8 cellular contexts compared by ENCODE assay signal in the genomic region with DNA sequence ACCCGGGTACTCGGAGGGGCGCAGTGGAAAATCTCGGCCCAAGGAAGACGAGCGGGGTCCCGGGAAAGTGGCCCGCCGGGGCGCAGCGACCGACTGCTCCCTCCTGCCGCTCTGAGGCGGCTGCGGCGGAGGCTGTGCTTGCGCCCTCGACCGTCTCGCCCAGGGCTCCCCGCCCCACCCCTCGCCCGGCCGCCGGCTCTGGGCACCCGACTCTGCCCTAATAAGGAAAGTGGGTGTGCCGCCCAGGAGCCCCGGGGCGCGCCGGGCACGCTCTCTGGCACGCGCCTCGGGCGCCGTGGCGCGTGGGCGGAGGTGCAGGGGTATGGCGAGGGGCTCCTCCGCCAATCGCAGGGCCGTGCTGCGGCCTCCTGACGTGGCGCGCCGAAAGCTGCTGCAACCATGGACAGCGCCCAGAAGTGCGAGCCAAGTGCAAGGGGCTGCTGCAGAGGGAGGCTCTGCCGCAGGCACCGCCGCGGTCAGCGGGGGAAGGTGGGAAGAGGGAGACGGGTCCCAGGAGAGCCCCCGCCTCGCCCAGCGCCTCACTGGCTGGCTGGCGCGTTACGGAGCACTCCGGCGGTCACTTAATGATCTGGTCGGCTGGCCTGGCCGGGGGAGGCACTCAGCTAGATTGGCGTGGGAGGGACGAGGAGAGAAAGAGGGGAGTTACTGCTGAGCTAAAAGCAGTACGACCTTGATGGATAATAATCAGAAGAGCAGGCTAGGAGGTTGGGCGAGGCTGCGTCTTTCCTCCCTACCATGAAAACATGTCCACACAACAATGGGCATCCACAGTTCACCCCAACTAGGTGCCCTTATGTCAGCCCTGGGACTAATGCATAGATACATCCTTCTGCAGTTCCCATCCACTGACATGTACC. TPM values are rescaled to one million over a fixed set of nuclear protein-coding genes. Genes with fewer than 3 reads are reported as not detected.
DNase-seq lines count a peak whose midpoint lies in the region; FAIRE-seq and TF ChIP-seq lines count a peak whose summit lies in the region.

A gene with protein sequence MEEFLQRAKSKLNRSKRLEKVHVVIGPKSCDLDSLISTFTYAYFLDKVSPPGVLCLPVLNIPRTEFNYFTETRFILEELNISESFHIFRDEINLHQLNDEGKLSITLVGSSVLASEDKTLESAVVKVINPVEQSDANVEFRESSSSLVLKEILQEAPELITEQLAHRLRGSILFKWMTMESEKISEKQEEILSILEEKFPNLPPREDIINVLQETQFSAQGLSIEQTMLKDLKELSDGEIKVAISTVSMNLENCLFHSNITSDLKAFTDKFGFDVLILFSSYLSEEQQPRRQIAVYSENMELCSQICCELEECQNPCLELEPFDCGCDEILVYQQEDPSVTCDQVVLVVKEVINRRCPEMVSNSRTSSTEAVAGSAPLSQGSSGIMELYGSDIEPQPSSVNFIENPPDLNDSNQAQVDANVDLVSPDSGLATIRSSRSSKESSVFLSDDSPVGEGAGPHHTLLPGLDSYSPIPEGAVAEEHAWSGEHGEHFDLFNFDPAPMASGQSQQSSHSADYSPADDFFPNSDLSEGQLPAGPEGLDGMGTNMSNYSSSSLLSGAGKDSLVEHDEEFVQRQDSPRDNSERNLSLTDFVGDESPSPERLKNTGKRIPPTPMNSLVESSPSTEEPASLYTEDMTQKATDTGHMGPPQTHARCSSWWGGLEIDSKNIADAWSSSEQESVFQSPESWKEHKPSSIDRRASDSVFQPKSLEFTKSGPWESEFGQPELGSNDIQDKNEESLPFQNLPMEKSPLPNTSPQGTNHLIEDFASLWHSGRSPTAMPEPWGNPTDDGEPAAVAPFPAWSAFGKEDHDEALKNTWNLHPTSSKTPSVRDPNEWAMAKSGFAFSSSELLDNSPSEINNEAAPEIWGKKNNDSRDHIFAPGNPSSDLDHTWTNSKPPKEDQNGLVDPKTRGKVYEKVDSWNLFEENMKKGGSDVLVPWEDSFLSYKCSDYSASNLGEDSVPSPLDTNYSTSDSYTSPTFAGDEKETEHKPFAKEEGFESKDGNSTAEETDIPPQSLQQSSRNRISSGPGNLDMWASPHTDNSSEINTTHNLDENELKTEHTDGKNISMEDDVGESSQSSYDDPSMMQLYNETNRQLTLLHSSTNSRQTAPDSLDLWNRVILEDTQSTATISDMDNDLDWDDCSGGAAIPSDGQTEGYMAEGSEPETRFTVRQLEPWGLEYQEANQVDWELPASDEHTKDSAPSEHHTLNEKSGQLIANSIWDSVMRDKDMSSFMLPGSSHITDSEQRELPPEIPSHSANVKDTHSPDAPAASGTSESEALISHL (N-terminal part only) (minus strand): TSS at position 131 of the 878 bp plus-strand sequence. CDS start 151 bp downstream, outside the sequence.

- no peak within 1 kb of the TSS for H3K9ac ChIP-seq in endothelial cell of umbilical vein (replicated peaks; ENCODE audit: extremely low read depth, insufficient read depth, low read length)

- POLR2A ChIA-PET in GM10248 (lab: Yijun Ruan, JAX) = no interaction called here
- POLR2A ChIA-PET in endothelial cell of umbilical vein (lab: Charles Lee) = no interaction called here

- no peaks in the 10 kb centered on the region for H4K20me1 ChIP-seq in endothelial cell of umbilical vein (replicated peaks; ENCODE audit: control insufficient read depth, extremely low read depth, insufficient read depth, low read length)

- intact Hi-C loops in endothelial cell of umbilical vein (cut with micrococcal nuclease) = no loop called here

- H3K36me3 ChIP-seq in SJSA1 = no peaks in the 10 kb centered on the region
- no peaks in the 10 kb centered on the region for H3K36me3 ChIP-seq in endothelial cell of umbilical vein (ENCODE audit: control insufficient read depth in 2 of 2, extremely low read depth in 1 of 2, insufficient read depth in 2 of 2, low read length in 2 of 2)

- H3K4me3 ChIP-seq in SJSA1 (peak within 1 kb of the TSS; percentile 28), endothelial cell of umbilical vein (replicated peaks in 1 of 3; ENCODE audit: insufficient read depth in 1 of 3, low read depth in 1 of 3, low read length in 3 of 3) (no peak within 1 kb of the TSS)

- dilution Hi-C loops in endothelial cell of umbilical vein (cut with MboI; ENCODE audit: extremely low pct_ligation_motif_present, low sequenced_read_pairs) = no loop called here

- TF ChIP-seq CTCF in GM10248 (IDR thresholded peaks at IDR 0.05; ENCODE audit: control extremely low read depth, extremely low read depth, low read depth, missing control alignments) (no peak), endothelial cell of umbilical vein (IDR thresholded peaks at IDR 0.05; ENCODE audit: extremely low read depth in 1 of 2, insufficient read depth in 1 of 2, low read depth in 1 of 2, low read length in 2 of 2) (no peak), subcutaneous adipose tissue (IDR thresholded peaks at IDR 0.05; ENCODE audit: low read depth) (no peak)

- H3K9me1 ChIP-seq in endothelial cell of umbilical vein (replicated peaks; ENCODE audit: control insufficient read depth, extremely low read depth, insufficient read depth, low read length) = no peaks in the 10 kb centered on the region

- no peak within 1 kb of the TSS for H3K4me2 ChIP-seq in endothelial cell of umbilical vein (ENCODE audit: insufficient read depth, low read length)

- peak; percentile 40 for TF ChIP-seq EP300 in Ishikawa (IDR thresholded peaks at IDR 0.05; ENCODE audit: borderline replicate concordance)

- CTCF ChIA-PET in GM10248 (lab: Yijun Ruan, JAX) (no interaction called here), endothelial cell of umbilical vein (lab: Charles Lee) (interaction anchor here (1.4 kb wide), 1 partner anchor 245 kb away, joined by 3 read pairs; no protein-coding TSS in a partner anchor)

- TF ChIP-seq RAD21 in Ishikawa (IDR thresholded peaks at IDR 0.05; ENCODE audit: low read depth) = no peak

- H3K4me1 ChIP-seq in SJSA1 (replicated peaks) = peaks cover 9% of the 10 kb centered on the region
- no peaks in the 10 kb centered on the region for H3K4me1 ChIP-seq in endothelial cell of umbilical vein (ENCODE audit: control insufficient read depth, extremely low read depth, insufficient read depth, low read length)

- H2AFZ ChIP-seq in endothelial cell of umbilical vein (ENCODE audit: low read depth, low read length) = no peak within 1 kb of the TSS

- BruUV-seq in endothelial cell of umbilical vein (replicated peaks; lab: Mats Ljungman, UMichigan) = no TSS peak

- TF ChIP-seq POLR2A in endothelial cell of umbilical vein (IDR thresholded peaks at IDR 0.05; ENCODE audit: low read depth, low read length) = no peak

- no peaks in the 10 kb centered on the region for H3K9me3 ChIP-seq in SJSA1 (replicated peaks)
- H3K9me3 ChIP-seq in endothelial cell of umbilical vein (replicated peaks; ENCODE audit: control insufficient read depth, insufficient read depth, low read length) = no peaks in the 10 kb centered on the region

- DNase-seq in GM10248 (ENCODE audit: extremely low spot score) = peak; percentile 39
- peak; percentile 69 to 70 for DNase-seq in SJSA1 (ENCODE audit: low read depth in 1 of 2, low spot score in 2 of 2)
- peak; percentile 66 for DNase-seq in endothelial cell of umbilical vein (ENCODE audit: low read depth, low spot score)
- DNase-seq in lung microvascular endothelial cell (ENCODE audit: low read depth in 2 of 2) = peak; percentile 49 to 60
- no peak for DNase-seq in DMS114 treated with DMSO at 0.1 percent for 48 hours (lab: John Stamatoyannopoulos, UW; ENCODE audit: unreplicated experiment)
- DNase-seq in T-helper 9 cell = no peak

- no peaks in the 10 kb centered on the region for H3K79me2 ChIP-seq in endothelial cell of umbilical vein (ENCODE audit: control insufficient read depth, insufficient read depth, low read length)

- H3K27me3 ChIP-seq in SJSA1 (replicated peaks) = peaks cover 24% of the 10 kb centered on the region
- peaks cover 23 to 30% of the 10 kb centered on the region in 2 experiments for H3K27me3 ChIP-seq in endothelial cell of umbilical vein (ENCODE audit: control insufficient read depth in 2 of 2, insufficient read depth in 2 of 2, low read length in 2 of 2)

- FAIRE-seq in endothelial cell of umbilical vein (lab: Jason Lieb, UNC) = no peak

- no peak within 1 kb of the TSS for H3K27ac ChIP-seq in SJSA1
- no peak within 1 kb of the TSS for H3K27ac ChIP-seq in endothelial cell of umbilical vein (ENCODE audit: insufficient read depth, low read depth, low read length)

TF ChIP-seq in Ishikawa, 13 proteins besides CTCF, POLR2A, EP300 and RAD21 (continues in another document):
- TF ChIP-seq EGR1 (IDR thresholded peaks at IDR 0.05) = peak; percentile 99
- TF ChIP-seq, protein P1, sequence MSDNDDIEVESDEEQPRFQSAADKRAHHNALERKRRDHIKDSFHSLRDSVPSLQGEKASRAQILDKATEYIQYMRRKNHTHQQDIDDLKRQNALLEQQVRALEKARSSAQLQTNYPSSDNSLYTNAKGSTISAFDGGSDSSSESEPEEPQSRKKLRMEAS (IDR thresholded peaks at IDR 0.05) = peak; percentile 78
- TF ChIP-seq TCF12 (IDR thresholded peaks at IDR 0.05; ENCODE audit: low read depth) = peak; percentile 83; the same call in 1 of the 2 replicates
- no peak for TF ChIP-seq YY1 (IDR thresholded peaks at IDR 0.05; ENCODE audit: low read depth)
- TF ChIP-seq TEAD4 (IDR thresholded peaks at IDR 0.05) = peak; percentile 74; the same call in 1 of the 2 replicates

TF ChIP-seq in endothelial cell of umbilical vein, 7 proteins besides CTCF, POLR2A, EP300 and RAD21 (continues in another document):
- TF ChIP-seq FOS (IDR thresholded peaks at IDR 0.05; ENCODE audit: borderline replicate concordance, insufficient read depth, low read length) (no peak), POLR2AphosphoS5 (IDR thresholded peaks at IDR 0.05; ENCODE audit: insufficient read depth, low read depth, low read length) (no peak), EZH2 (IDR thresholded peaks at IDR 0.05; ENCODE audit: borderline replicate concordance, low read depth, low read length, severe bottlenecking) (no peak), JUN (IDR thresholded peaks at IDR 0.05; ENCODE audit: borderline replicate concordance, insufficient read depth, insufficient read length, low read depth) (no peak)

RNA-seq across cellular contexts. Expression of the gene that starts here (rescaled TPM):
- 0.09 and 2.2 TPM in 2 replicates for total RNA-seq in SJSA1 (2014; rRNA removed; shearing (Covaris generic))
- total RNA-seq in endothelial cell of umbilical vein (8.3 and 21.7 TPM in 2 replicates), lung microvascular endothelial cell (8.5 and 16.6 TPM in 2 replicates), subcutaneous adipose tissue (10 to 100 TPM in 3 of 4 donors, 1 to 10 TPM in 1; 4.0 to 20.7 (median 14.2) TPM)
- polyA plus RNA-seq in endothelial cell of umbilical vein = 14.2 and 15.8 TPM in 2 replicates
- polyA plus RNA-seq in endothelial cell of umbilical vein (2011; cell fraction: cytosol; rRNA removed) = 10.8 and 12.4 TPM in 2 replicates
- polyA plus RNA-seq in endothelial cell of umbilical vein (2011; cell fraction: nucleus; rRNA removed) = 14.7 and 18.4 TPM in 2 replicates
- polyA plus RNA-seq in endothelial cell of umbilical vein (2012) = 10.4 and 10.7 TPM in 2 replicates
- 29.3 and 44.1 TPM in 2 replicates for polyA minus RNA-seq in endothelial cell of umbilical vein
- polyA minus RNA-seq in endothelial cell of umbilical vein (2011; cell fraction: cytosol; rRNA and poly(A)+ RNA removed) = not detected
- polyA minus RNA-seq in endothelial cell of umbilical vein (2011; cell fraction: nucleus; rRNA and poly(A)+ RNA removed) = 34.6 and 42.8 TPM in 2 replicates

Comparison
In these comparisons a context has a peak if more than half of its experiments do, and no peak if none do; other contexts are left out.
1. DNase-seq: peak in GM10248 (single experiment), SJSA1 (2 of 2), endothelial cell of umbilical vein (single experiment) and lung microvascular endothelial cell (2 of 2); none in DMS114 treated with DMSO at 0.1 percent for 48 hours (single experiment) and T-helper 9 cell (single experiment).